In genomic region chr18:3947383-3947782, GRCh38 we compare ENCODE assay signal across 34 cellular contexts.
"Had no signal": no experiment of that assay in that cellular context is flagged by ENCODE, and none has a peak within 500 bp of the region (broad histone marks: within the 10 kb centered on the region; RNA-seq: fewer than 3 reads in every experiment).

No MANE protein-coding gene starts in this region.

- H3K36me3 Mint-ChIP-seq: activated naive CD4-positive, alpha-beta T cell treated with anti-CD3 and anti-CD28 coated beads, Interleukin-2, amount 50 U/mL, for 24 hours; activated naive CD8-positive, alpha-beta T cell treated with anti-CD3 and anti-CD28 coated beads for 36 hours had no signal

- H3K27ac ChIP-seq: adrenal gland, ascending aorta, breast epithelium, cardiac muscle cell, colonic mucosa, epithelial cell of prostate, esophagus squamous epithelium, gastroesophageal sphincter, heart right ventricle, WERI-Rb-1 had no signal

- H3K27me3 Mint-ChIP-seq: activated B cell treated with CpG ODN at 0.5 μM for 24 hours, brain had no signal

- H3K9me3 Mint-ChIP-seq: activated B cell treated with CpG ODN at 0.5 μM for 24 hours; activated CD8-positive, alpha-beta T cell treated with anti-CD3 and anti-CD28 coated beads for 36 hours; activated naive CD4-positive, alpha-beta T cell treated with anti-CD3 and anti-CD28 coated beads for 36 hours; activated naive CD8-positive, alpha-beta T cell treated with anti-CD3 and anti-CD28 coated beads for 36 hours; activated naive CD8-positive, alpha-beta T cell treated with anti-CD3 and anti-CD28 coated beads, Interleukin-2, amount 50 U/mL, for 24 hours; activated T-cell treated with anti-CD3 and anti-CD28 coated beads, Interleukin-2, amount 50 U/mL, for 4 hours; activated T-helper 2 cell treated with anti-CD3 and anti-CD28 coated beads, Interferon-gamma antibody, Interleukin-2, Interleukin-4, amounts not matched to agents 10 μg/mL and 5 μg/mL and 100 μg/mL, durations not matched to agents 14 hours and 24 hours and 36 hours; brain; T-helper 2 cell treated with Interferon-gamma antibody and Interleukin-4, amounts not matched to agents 5 μg/mL and 100 μg/mL, for 36 hours had no signal

- ATAC-seq: activated CD4-positive, CD25-positive, alpha-beta regulatory T cell treated with anti-CD3 and anti-CD28 coated beads, Interleukin-2, amount 50 U/mL, for 24 hours; activated CD8-positive, alpha-beta T cell treated with anti-CD3 and anti-CD28 coated beads for 36 hours; activated naive CD8-positive, alpha-beta T cell treated with anti-CD3 and anti-CD28 coated beads, Interleukin-2, amount 50 U/mL, for 24 hours; activated T-cell treated with anti-CD3 and anti-CD28 coated beads, Interleukin-2, amount 50 U/mL, for 4 hours; gastroesophageal sphincter; heart right ventricle; T-helper 17 cell had no signal

- FAIRE-seq: endometrium, endothelial cell of umbilical vein had no signal

- H3K9me3 ChIP-seq: adrenal gland, ascending aorta, breast epithelium, colonic mucosa, esophagus squamous epithelium, gastroesophageal sphincter, heart right ventricle had no signal

- H3K4me3 Mint-ChIP-seq: activated B cell treated with CpG ODN at 0.5 μM for 24 hours; activated CD8-positive, alpha-beta T cell treated with anti-CD3 and anti-CD28 coated beads for 36 hours; activated naive CD4-positive, alpha-beta T cell treated with anti-CD3 and anti-CD28 coated beads for 36 hours; activated naive CD4-positive, alpha-beta T cell treated with anti-CD3 and anti-CD28 coated beads, Interleukin-2, amount 50 U/mL, for 24 hours; activated naive CD8-positive, alpha-beta T cell treated with anti-CD3 and anti-CD28 coated beads for 36 hours; activated naive CD8-positive, alpha-beta T cell treated with anti-CD3 and anti-CD28 coated beads, Interleukin-2, amount 50 U/mL, for 24 hours; activated T-cell treated with anti-CD3 and anti-CD28 coated beads, Interleukin-2, amount 50 U/mL, for 4 hours; brain; T-helper 17 cell; T-helper 2 cell treated with Interferon-gamma antibody and Interleukin-4, amounts not matched to agents 5 μg/mL and 100 μg/mL, for 36 hours had no signal

- H3K4me1 ChIP-seq: ascending aorta, breast epithelium, colonic mucosa, esophagus squamous epithelium, gastroesophageal sphincter, heart right ventricle had no signal

- H3K4me1 Mint-ChIP-seq: activated B cell treated with CpG ODN at 0.5 μM for 24 hours; activated naive CD4-positive, alpha-beta T cell treated with anti-CD3 and anti-CD28 coated beads, Interleukin-2, amount 50 U/mL, for 24 hours; activated naive CD8-positive, alpha-beta T cell treated with anti-CD3 and anti-CD28 coated beads for 36 hours; activated naive CD8-positive, alpha-beta T cell treated with anti-CD3 and anti-CD28 coated beads, Interleukin-2, amount 50 U/mL, for 24 hours; brain; T-helper 17 cell had no signal

- H3K4me3 ChIP-seq: adrenal gland, ascending aorta, breast epithelium, cardiac muscle cell, colonic mucosa, esophagus squamous epithelium, gastroesophageal sphincter, heart right ventricle had no signal

- H3K27me3 ChIP-seq: adrenal gland, ascending aorta, breast epithelium, cardiac muscle cell, colonic mucosa, esophagus squamous epithelium, gastroesophageal sphincter, heart right ventricle had no signal

- H3K27ac Mint-ChIP-seq: activated B cell treated with CpG ODN at 0.5 μM for 24 hours; activated CD8-positive, alpha-beta T cell treated with anti-CD3 and anti-CD28 coated beads for 36 hours; activated naive CD4-positive, alpha-beta T cell treated with anti-CD3 and anti-CD28 coated beads for 36 hours; activated naive CD4-positive, alpha-beta T cell treated with anti-CD3 and anti-CD28 coated beads, Interleukin-2, amount 50 U/mL, for 24 hours; activated naive CD8-positive, alpha-beta T cell treated with anti-CD3 and anti-CD28 coated beads for 36 hours; activated naive CD8-positive, alpha-beta T cell treated with anti-CD3 and anti-CD28 coated beads, Interleukin-2, amount 50 U/mL, for 24 hours; activated T-helper 2 cell treated with anti-CD3 and anti-CD28 coated beads, Interferon-gamma antibody, Interleukin-2, Interleukin-4, amounts not matched to agents 10 μg/mL and 5 μg/mL and 100 μg/mL, durations not matched to agents 14 hours and 24 hours and 36 hours; brain; T-helper 17 cell; T-helper 2 cell treated with Interferon-gamma antibody and Interleukin-4, amounts not matched to agents 5 μg/mL and 100 μg/mL, for 36 hours had no signal

- H3K36me3 ChIP-seq: adrenal gland, ascending aorta, breast epithelium, cardiac muscle cell, colonic mucosa, esophagus squamous epithelium, gastroesophageal sphincter, heart right ventricle, WERI-Rb-1 had no signal

- DNase-seq: activated B cell treated with CpG ODN at 0.5 μM for 24 hours; activated CD4-positive, alpha-beta T cell treated with anti-CD3 and anti-CD28 coated beads for 48 hours; activated CD4-positive, alpha-beta T cell treated with anti-CD3 and anti-CD28 coated beads, Interleukin-2, amount 50 U/mL, for 1 hour; activated CD4-positive, alpha-beta T cell treated with anti-CD3 and anti-CD28 coated beads, Interleukin-2, amount 50 U/mL, for 48 hours; activated CD8-positive, alpha-beta memory T cell treated with anti-CD3 and anti-CD28 coated beads for 24 hours; activated CD8-positive, alpha-beta T cell treated with anti-CD3 and anti-CD28 coated beads for 36 hours; activated effector memory CD4-positive, alpha-beta T cell treated with anti-CD3 and anti-CD28 coated beads, Interleukin-2, amount 50 U/mL, for 16 hours; activated naive CD4-positive, alpha-beta T cell treated with anti-CD3 and anti-CD28 coated beads for 36 hours; activated naive CD8-positive, alpha-beta T cell treated with anti-CD3 and anti-CD28 coated beads for 36 hours; activated naive CD8-positive, alpha-beta T cell treated with anti-CD3 and anti-CD28 coated beads, Interleukin-2, amount 50 U/mL, for 24 hours; activated T-cell treated with anti-CD3 and anti-CD28 coated beads, Interleukin-2, amount 50 U/mL, for 4 hours; adrenal gland; central memory CD4-positive, alpha-beta T cell; cerebellar nuclear complex; colonic mucosa; effector CD8-positive, alpha-beta T cell; esophagus squamous epithelium; foreskin melanocyte; heart right ventricle; T-helper 17 cell; T1000; WERI-Rb-1 had no signal
